In the genomic region with DNA sequence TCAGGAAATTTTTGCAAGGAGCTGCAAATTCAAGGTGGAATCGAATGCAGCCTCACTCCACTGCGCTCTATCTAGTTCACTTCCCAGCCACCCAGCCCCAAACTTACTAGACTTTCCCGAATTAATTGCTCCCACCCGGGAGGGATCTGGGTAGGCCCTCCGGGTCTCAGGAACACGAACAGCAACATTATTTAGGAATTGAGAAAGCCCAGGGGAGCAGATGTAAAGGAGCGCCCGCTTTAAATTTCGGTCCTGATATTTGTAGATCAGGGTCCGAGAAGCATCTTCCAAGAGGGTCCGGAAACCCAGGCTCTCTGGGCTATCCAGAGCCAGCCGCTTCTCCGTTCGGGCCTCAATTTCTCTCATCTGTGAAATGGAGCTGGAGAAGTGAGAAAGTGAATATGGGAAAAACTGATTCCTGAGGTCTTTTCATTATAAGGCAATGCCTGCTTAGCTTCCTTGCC, we compare ENCODE assay signal across 8 cellular contexts. TPM values are rescaled to one million over a fixed set of nuclear protein-coding genes. Genes with fewer than 3 reads are reported as not detected.
A peak's percentile ranks its signal among the peaks of the same experiment; 100 is the strongest.
DNase-seq lines count a peak whose midpoint lies in the region; ATAC-seq and TF ChIP-seq lines count a peak whose summit lies in the region.

No MANE protein-coding gene starts in this region.

- ATAC-seq in GM18505 (IDR thresholded peaks at IDR 0.05; ENCODE audit: unreplicated experiment) = no peak

- TF ChIP-seq POLR2A in esophagus squamous epithelium (IDR thresholded peaks at IDR 0.05) (no peak), GM18505 (IDR thresholded peaks at IDR 0.05; ENCODE audit: borderline replicate concordance, extremely low read depth, insufficient read depth, insufficient read length) (no peak)

- H3K4me1 ChIP-seq in esophagus squamous epithelium = peaks cover 27 to 75% (median 29%) of the 10 kb centered on the region in 3 donors
- peaks cover 8% of the 10 kb centered on the region for H3K4me1 ChIP-seq in rectal smooth muscle tissue (ENCODE audit: control insufficient read depth, insufficient read depth, low read length)

- POLR2A ChIA-PET in RWPE1 (lab: Yijun Ruan, JAX; ENCODE audit: low non-redundant PET) = interaction anchor here (0.5 to 5.9 kb wide), 12 partner anchors 9 to 115 kb away, joined by 3 to 54 read pairs (median 6); no protein-coding TSS in a partner anchor

- intact Hi-C loops in esophagus squamous epithelium (cut with DNase I) = loop anchor here (5.0 kb wide), 1 partner anchor 32 kb away; no protein-coding TSS in a partner anchor

- 1 to 5% methylated on average over 14 of the region's 14 CpGs for WGBS in esophagus squamous epithelium, 2 donors

- no peak overlapping the region for H3K9ac ChIP-seq in rectal smooth muscle tissue (ENCODE audit: low read length)

- peak overlapping the region; percentile 86 for H3K27ac ChIP-seq in RWPE1
- H3K27ac ChIP-seq in esophagus squamous epithelium = peak overlapping the region; percentile 94 to 97 (median 96)
- peak overlapping the region; percentile 44 for H3K27ac ChIP-seq in rectal smooth muscle tissue (ENCODE audit: low read depth, low read length)

- TF ChIP-seq CTCF in GM12865 (IDR thresholded peaks at IDR 0.05; ENCODE audit: insufficient read depth, low read depth, low read length, missing control alignments) (no peak), RWPE1 (conservative IDR thresholded peaks at IDR 0.05; ENCODE audit: low read depth) (no peak), esophagus squamous epithelium (IDR thresholded peaks at IDR 0.05) (no peak)

- CTCF ChIA-PET in RWPE1 (lab: Yijun Ruan, JAX) = interaction anchor here (0.6 to 2.5 kb wide), 7 partner anchors 8 to 99 kb away, joined by 3 to 14 read pairs (median 8); no protein-coding TSS in a partner anchor

- H3K27me3 ChIP-seq in esophagus squamous epithelium (peaks cover 0 to 9% (median 0%) of the 10 kb centered on the region in 4 donors), rectal smooth muscle tissue (ENCODE audit: control insufficient read depth, insufficient read depth, low read length) (no peaks in the 10 kb centered on the region)

- peaks cover 0 to 8% (median 0%) of the 10 kb centered on the region in 3 donors for H3K36me3 ChIP-seq in esophagus squamous epithelium
- no peaks in the 10 kb centered on the region for H3K36me3 ChIP-seq in rectal smooth muscle tissue (ENCODE audit: control insufficient read depth, insufficient read depth, low read length)

- DNase-seq in GM12865 (ENCODE audit: low read depth) (no peak), RWPE1 (ENCODE audit: low spot score) (no peak), esophagus squamous epithelium (lab: John Stamatoyannopoulos, UW) (no peak), NCI-H2107 treated with DMSO at 0.1 percent for 48 hours (lab: John Stamatoyannopoulos, UW; ENCODE audit: unreplicated experiment) (no peak), NCI-H2029 (lab: John Stamatoyannopoulos, UW) (no peak)
- DNase-seq in stimulated activated CD4-positive, alpha-beta T cell treated with anti-CD3 and anti-CD28 coated beads, Interleukin-2, amount 100 ng/mL, for 48 hours = no peak

- no peaks in the 10 kb centered on the region for H3K9me3 ChIP-seq in esophagus squamous epithelium

- H3K4me3 ChIP-seq in GM12865 (ENCODE audit: low read depth, low read length) = peak overlapping the region; percentile 69
- H3K4me3 ChIP-seq in esophagus squamous epithelium = peak overlapping the region; percentile 75 to 91 (median 82)
- H3K4me3 ChIP-seq in rectal smooth muscle tissue (ENCODE audit: low read length) = peak overlapping the region; percentile 77

RNA-seq across cellular contexts. Expression of gene ID1, which starts 0.5 kb away (rescaled TPM):
- 100 to 1,000 TPM; 422 to 839 (median 555) TPM for total RNA-seq in esophagus squamous epithelium

RNA-seq across cellular contexts. Expression of gene COX4I2, which starts 33.1 kb away (rescaled TPM):
- 1 to 10 TPM in 2 of 4 donors, under 1 TPM in 1, not detected in 1; 0.83 to 3.1 (median 2.6) TPM for total RNA-seq in esophagus squamous epithelium

Comparison
In these comparisons a context has a peak if more than half of its experiments do, and no peak if none do; other contexts are left out.
1. H3K27ac ChIP-seq: peak in every context shown above with its lines; median percentile 96 in esophagus squamous epithelium; 86 in RWPE1; 44 in rectal smooth muscle tissue.